1 cellular context compared by ENCODE assay signal in genomic region chr19:45764487-45764886, GRCh38.
TF ChIP-seq lines count a peak whose summit lies in the region.

No MANE protein-coding gene starts in this region.

TF ChIP-seq in neural cell, 6 proteins besides CTCF, POLR2A, EP300 and RAD21 (continued from another document):
- no peak for TF ChIP-seq REST (IDR thresholded peaks at IDR 0.05; ENCODE audit: borderline replicate concordance)
- no peak for TF ChIP-seq POLR2AphosphoS5 (IDR thresholded peaks at IDR 0.05)
- no peak for TF ChIP-seq MXI1 (conservative IDR thresholded peaks at IDR 0.05; ENCODE audit: poor library complexity, severe bottlenecking)
- TF ChIP-seq EZH2 (IDR thresholded peaks at IDR 0.05; ENCODE audit: borderline replicate concordance, insufficient read depth, low read length, poor library complexity, severe bottlenecking), result no peak
- no peak for TF ChIP-seq SMC3 (conservative IDR thresholded peaks at IDR 0.05; ENCODE audit: poor library complexity)
TF ChIP-seq in neural cell: peak in this region for 0.
